In the genomic region with DNA sequence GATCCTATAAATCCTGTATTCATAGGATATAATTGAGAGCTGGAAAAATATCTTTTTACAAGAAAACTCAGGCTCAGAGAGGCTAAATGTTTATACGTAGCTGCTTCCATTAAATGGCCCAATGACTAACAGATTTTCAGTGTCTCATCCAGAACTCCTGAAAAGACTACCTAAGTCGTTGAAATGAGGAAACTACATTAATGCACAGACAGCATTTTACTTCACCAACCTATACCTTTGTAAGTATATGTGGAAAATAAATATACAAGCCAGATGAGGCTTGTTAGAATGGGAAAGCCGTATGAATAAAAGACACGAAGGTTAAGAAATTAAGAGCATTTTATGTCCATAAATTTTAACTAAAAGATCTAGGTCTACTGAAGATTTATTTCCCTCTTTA, we compare ENCODE assay signal across 10 cellular contexts.
"Had no signal": no experiment of that assay in that cellular context is flagged by ENCODE, and none has a peak within 500 bp of the region (broad histone marks: within the 10 kb centered on the region; RNA-seq: fewer than 3 reads in every experiment).

No MANE protein-coding gene starts in this region.

- H3K27ac ChIP-seq: GM23248, HL-60, KMS-11 had no signal

- H2AFZ ChIP-seq: GM23248 had no signal

- H3K4me2 ChIP-seq: KMS-11 had no signal

- H3K4me3 ChIP-seq: GM23248, HAP-1 had no signal

- DNase-seq: GM23248, GOT3, H7, HFFc6, IMR-90, Karpas-422, KBM-7 had no signal

- H3K4me1 ChIP-seq: HAP-1 had no signal

- H3K9ac ChIP-seq: GM23248, KMS-11 had no signal

- H3K9me3 ChIP-seq: HAP-1 had no signal

- H3K36me3 ChIP-seq: HAP-1 had no signal
